ENCODE assay signal across 1 cellular context in the genomic region with DNA sequence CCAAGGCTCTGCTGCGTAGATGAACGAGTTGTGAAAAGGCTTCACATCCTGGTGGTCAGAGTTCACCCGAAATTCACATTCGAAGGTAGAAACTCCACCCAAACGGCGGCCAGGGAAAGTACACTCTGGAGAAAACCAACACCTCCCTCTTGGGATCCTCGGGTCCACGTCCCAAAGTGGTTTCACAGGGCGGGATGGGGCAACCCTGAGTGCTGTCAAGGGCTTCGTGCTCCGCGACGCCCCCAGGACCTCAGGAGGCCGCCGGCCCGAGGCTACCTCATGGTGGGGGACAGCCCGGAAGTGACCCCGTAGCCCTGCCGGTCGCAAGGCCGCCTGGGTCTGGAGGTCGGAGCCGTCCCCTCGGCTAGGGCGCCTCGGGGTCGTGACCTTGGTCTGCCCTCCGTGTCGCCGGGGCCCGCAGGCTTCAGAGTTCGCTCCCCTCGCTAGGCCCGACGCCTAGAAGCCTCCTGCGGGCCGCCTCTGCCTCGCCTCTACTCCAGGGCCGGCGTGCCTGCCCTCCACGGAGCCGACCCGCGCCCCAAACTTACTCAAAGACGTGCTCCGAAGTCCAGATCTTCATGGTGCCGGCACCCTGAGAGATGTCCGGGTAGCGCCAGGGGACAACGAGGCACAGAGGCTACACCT.
TF ChIP-seq lines count a peak whose summit lies in the region.

A gene (minus strand): TSS at position 636 of the 645 bp plus-strand sequence. CDS start 56 bp downstream, at position 580.

TF ChIP-seq in K562, 482 proteins besides CTCF, POLR2A, EP300 and RAD21 (continued from another document and continues in another):
- TF ChIP-seq, protein P1, sequence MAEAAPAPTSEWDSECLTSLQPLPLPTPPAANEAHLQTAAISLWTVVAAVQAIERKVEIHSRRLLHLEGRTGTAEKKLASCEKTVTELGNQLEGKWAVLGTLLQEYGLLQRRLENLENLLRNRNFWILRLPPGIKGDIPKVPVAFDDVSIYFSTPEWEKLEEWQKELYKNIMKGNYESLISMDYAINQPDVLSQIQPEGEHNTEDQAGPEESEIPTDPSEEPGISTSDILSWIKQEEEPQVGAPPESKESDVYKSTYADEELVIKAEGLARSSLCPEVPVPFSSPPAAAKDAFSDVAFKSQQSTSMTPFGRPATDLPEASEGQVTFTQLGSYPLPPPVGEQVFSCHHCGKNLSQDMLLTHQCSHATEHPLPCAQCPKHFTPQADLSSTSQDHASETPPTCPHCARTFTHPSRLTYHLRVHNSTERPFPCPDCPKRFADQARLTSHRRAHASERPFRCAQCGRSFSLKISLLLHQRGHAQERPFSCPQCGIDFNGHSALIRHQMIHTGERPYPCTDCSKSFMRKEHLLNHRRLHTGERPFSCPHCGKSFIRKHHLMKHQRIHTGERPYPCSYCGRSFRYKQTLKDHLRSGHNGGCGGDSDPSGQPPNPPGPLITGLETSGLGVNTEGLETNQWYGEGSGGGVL (CRISPR knock-in tag; IDR thresholded peaks at IDR 0.05): no peak
- TF ChIP-seq NUFIP1 (IDR thresholded peaks at IDR 0.05; ENCODE audit: partially characterized antibody): no peak
- no peak for TF ChIP-seq ZNF239 (CRISPR knock-in tag; IDR thresholded peaks at IDR 0.05)
- TF ChIP-seq, protein P2, sequence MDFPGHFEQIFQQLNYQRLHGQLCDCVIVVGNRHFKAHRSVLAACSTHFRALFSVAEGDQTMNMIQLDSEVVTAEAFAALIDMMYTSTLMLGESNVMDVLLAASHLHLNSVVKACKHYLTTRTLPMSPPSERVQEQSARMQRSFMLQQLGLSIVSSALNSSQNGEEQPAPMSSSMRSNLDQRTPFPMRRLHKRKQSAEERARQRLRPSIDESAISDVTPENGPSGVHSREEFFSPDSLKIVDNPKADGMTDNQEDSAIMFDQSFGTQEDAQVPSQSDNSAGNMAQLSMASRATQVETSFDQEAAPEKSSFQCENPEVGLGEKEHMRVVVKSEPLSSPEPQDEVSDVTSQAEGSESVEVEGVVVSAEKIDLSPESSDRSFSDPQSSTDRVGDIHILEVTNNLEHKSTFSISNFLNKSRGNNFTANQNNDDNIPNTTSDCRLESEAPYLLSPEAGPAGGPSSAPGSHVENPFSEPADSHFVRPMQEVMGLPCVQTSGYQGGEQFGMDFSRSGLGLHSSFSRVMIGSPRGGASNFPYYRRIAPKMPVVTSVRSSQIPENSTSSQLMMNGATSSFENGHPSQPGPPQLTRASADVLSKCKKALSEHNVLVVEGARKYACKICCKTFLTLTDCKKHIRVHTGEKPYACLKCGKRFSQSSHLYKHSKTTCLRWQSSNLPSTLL (IDR thresholded peaks at IDR 0.05): no peak
- TF ChIP-seq SIRT6 (IDR thresholded peaks at IDR 0.05; ENCODE audit: low read depth, low read length): no peak
- no peak for TF ChIP-seq ZNF253 (CRISPR knock-in tag; conservative IDR thresholded peaks at IDR 0.05)
- TF ChIP-seq, protein P3, sequence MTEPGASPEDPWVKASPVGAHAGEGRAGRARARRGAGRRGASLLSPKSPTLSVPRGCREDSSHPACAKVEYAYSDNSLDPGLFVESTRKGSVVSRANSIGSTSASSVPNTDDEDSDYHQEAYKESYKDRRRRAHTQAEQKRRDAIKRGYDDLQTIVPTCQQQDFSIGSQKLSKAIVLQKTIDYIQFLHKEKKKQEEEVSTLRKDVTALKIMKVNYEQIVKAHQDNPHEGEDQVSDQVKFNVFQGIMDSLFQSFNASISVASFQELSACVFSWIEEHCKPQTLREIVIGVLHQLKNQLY (CRISPR knock-in tag; conservative IDR thresholded peaks at IDR 0.05): no peak
- TF ChIP-seq, protein P4, sequence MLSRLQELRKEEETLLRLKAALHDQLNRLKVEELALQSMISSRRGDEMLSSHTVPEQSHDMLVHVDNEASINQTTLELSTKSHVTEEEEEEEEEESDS (CRISPR knock-in tag; IDR thresholded peaks at IDR 0.05): no peak
- TF ChIP-seq ZFP36 (IDR thresholded peaks at IDR 0.05; ENCODE audit: low read depth, low read length, partially characterized antibody): peak; percentile 59
- no peak for TF ChIP-seq ZNF79 (CRISPR knock-in tag; IDR thresholded peaks at IDR 0.05; ENCODE audit: low read depth)
- no peak for TF ChIP-seq DACH1 (IDR thresholded peaks at IDR 0.05; ENCODE audit: partially characterized antibody)
- TF ChIP-seq, protein P5, sequence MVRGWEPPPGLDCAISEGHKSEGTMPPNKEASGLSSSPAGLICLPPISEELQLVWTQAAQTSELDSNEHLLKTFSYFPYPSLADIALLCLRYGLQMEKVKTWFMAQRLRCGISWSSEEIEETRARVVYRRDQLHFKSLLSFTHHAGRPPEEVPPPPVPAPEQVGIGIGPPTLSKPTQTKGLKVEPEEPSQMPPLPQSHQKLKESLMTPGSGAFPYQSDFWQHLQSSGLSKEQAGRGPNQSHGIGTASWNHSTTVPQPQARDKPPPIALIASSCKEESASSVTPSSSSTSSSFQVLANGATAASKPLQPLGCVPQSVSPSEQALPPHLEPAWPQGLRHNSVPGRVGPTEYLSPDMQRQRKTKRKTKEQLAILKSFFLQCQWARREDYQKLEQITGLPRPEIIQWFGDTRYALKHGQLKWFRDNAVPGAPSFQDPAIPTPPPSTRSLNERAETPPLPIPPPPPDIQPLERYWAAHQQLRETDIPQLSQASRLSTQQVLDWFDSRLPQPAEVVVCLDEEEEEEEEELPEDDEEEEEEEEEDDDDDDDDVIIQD (CRISPR knock-in tag; IDR thresholded peaks at IDR 0.05): no peak
- TF ChIP-seq, protein P6, sequence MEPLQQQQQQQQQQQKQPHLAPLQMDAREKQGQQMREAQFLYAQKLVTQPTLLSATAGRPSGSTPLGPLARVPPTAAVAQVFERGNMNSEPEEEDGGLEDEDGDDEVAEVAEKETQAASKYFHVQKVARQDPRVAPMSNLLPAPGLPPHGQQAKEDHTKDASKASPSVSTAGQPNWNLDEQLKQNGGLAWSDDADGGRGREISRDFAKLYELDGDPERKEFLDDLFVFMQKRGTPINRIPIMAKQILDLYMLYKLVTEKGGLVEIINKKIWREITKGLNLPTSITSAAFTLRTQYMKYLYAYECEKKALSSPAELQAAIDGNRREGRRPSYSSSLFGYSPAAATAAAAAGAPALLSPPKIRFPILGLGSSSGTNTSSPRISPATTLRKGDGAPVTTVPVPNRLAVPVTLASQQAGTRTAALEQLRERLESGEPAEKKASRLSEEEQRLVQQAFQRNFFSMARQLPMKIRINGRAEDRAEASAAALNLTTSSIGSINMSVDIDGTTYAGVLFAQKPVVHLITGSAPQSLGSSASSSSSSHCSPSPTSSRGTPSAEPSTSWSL (CRISPR knock-in tag; IDR thresholded peaks at IDR 0.05; ENCODE audit: borderline replicate concordance): no peak
- no peak; the same call in 1 of the 2 replicates for TF ChIP-seq POLR2H (tag; IDR thresholded peaks at IDR 0.05; ENCODE audit: low read depth)
- no peak for TF ChIP-seq ZNF124 (CRISPR knock-in tag; IDR thresholded peaks at IDR 0.05)
- TF ChIP-seq ZKSCAN3 (CRISPR knock-in tag; IDR thresholded peaks at IDR 0.05): no peak
- no peak for TF ChIP-seq TAF9B (IDR thresholded peaks at IDR 0.05; ENCODE audit: partially characterized antibody)
- TF ChIP-seq, protein P7, sequence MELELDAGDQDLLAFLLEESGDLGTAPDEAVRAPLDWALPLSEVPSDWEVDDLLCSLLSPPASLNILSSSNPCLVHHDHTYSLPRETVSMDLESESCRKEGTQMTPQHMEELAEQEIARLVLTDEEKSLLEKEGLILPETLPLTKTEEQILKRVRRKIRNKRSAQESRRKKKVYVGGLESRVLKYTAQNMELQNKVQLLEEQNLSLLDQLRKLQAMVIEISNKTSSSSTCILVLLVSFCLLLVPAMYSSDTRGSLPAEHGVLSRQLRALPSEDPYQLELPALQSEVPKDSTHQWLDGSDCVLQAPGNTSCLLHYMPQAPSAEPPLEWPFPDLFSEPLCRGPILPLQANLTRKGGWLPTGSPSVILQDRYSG (tag; conservative IDR thresholded peaks at IDR 0.05; ENCODE audit: low read depth): peak; percentile 33; the same call in 1 of the 2 replicates
- no peak for TF ChIP-seq SMAD2 (IDR thresholded peaks at IDR 0.05; ENCODE audit: low read depth, low read length)
- TF ChIP-seq NCOA2 (IDR thresholded peaks at IDR 0.05; ENCODE audit: partially characterized antibody in 2 of 2): no peak
- TF ChIP-seq CBFB (CRISPR knock-in tag; IDR thresholded peaks at IDR 0.05): no peak
- TF ChIP-seq, protein P8, sequence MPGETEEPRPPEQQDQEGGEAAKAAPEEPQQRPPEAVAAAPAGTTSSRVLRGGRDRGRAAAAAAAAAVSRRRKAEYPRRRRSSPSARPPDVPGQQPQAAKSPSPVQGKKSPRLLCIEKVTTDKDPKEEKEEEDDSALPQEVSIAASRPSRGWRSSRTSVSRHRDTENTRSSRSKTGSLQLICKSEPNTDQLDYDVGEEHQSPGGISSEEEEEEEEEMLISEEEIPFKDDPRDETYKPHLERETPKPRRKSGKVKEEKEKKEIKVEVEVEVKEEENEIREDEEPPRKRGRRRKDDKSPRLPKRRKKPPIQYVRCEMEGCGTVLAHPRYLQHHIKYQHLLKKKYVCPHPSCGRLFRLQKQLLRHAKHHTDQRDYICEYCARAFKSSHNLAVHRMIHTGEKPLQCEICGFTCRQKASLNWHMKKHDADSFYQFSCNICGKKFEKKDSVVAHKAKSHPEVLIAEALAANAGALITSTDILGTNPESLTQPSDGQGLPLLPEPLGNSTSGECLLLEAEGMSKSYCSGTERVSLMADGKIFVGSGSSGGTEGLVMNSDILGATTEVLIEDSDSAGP (CRISPR knock-in tag; IDR thresholded peaks at IDR 0.05): no peak
- TF ChIP-seq TAF15 (IDR thresholded peaks at IDR 0.05; ENCODE audit: low read depth, low read length): no peak
- TF ChIP-seq, protein P9, sequence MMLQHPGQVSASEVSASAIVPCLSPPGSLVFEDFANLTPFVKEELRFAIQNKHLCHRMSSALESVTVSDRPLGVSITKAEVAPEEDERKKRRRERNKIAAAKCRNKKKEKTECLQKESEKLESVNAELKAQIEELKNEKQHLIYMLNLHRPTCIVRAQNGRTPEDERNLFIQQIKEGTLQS (IDR thresholded peaks at IDR 0.05): no peak
- TF ChIP-seq, protein P9 (CRISPR knock-in tag; conservative IDR thresholded peaks at IDR 0.05): no peak
- peak; percentile 80 for TF ChIP-seq PHF8 (IDR thresholded peaks at IDR 0.05; ENCODE audit: borderline replicate concordance, low read length)
- TF ChIP-seq ZNF24 (IDR thresholded peaks at IDR 0.05): no peak
- TF ChIP-seq, protein P10, sequence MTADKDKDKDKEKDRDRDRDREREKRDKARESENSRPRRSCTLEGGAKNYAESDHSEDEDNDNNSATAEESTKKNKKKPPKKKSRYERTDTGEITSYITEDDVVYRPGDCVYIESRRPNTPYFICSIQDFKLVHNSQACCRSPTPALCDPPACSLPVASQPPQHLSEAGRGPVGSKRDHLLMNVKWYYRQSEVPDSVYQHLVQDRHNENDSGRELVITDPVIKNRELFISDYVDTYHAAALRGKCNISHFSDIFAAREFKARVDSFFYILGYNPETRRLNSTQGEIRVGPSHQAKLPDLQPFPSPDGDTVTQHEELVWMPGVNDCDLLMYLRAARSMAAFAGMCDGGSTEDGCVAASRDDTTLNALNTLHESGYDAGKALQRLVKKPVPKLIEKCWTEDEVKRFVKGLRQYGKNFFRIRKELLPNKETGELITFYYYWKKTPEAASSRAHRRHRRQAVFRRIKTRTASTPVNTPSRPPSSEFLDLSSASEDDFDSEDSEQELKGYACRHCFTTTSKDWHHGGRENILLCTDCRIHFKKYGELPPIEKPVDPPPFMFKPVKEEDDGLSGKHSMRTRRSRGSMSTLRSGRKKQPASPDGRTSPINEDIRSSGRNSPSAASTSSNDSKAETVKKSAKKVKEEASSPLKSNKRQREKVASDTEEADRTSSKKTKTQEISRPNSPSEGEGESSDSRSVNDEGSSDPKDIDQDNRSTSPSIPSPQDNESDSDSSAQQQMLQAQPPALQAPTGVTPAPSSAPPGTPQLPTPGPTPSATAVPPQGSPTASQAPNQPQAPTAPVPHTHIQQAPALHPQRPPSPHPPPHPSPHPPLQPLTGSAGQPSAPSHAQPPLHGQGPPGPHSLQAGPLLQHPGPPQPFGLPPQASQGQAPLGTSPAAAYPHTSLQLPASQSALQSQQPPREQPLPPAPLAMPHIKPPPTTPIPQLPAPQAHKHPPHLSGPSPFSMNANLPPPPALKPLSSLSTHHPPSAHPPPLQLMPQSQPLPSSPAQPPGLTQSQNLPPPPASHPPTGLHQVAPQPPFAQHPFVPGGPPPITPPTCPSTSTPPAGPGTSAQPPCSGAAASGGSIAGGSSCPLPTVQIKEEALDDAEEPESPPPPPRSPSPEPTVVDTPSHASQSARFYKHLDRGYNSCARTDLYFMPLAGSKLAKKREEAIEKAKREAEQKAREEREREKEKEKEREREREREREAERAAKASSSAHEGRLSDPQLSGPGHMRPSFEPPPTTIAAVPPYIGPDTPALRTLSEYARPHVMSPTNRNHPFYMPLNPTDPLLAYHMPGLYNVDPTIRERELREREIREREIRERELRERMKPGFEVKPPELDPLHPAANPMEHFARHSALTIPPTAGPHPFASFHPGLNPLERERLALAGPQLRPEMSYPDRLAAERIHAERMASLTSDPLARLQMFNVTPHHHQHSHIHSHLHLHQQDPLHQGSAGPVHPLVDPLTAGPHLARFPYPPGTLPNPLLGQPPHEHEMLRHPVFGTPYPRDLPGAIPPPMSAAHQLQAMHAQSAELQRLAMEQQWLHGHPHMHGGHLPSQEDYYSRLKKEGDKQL (CRISPR knock-in tag; IDR thresholded peaks at IDR 0.05; ENCODE audit: borderline replicate concordance): no peak
- TF ChIP-seq ZNF3 (CRISPR knock-in tag; IDR thresholded peaks at IDR 0.05): no peak
- TF ChIP-seq, protein P11, sequence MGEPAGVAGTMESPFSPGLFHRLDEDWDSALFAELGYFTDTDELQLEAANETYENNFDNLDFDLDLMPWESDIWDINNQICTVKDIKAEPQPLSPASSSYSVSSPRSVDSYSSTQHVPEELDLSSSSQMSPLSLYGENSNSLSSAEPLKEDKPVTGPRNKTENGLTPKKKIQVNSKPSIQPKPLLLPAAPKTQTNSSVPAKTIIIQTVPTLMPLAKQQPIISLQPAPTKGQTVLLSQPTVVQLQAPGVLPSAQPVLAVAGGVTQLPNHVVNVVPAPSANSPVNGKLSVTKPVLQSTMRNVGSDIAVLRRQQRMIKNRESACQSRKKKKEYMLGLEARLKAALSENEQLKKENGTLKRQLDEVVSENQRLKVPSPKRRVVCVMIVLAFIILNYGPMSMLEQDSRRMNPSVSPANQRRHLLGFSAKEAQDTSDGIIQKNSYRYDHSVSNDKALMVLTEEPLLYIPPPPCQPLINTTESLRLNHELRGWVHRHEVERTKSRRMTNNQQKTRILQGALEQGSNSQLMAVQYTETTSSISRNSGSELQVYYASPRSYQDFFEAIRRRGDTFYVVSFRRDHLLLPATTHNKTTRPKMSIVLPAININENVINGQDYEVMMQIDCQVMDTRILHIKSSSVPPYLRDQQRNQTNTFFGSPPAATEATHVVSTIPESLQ (CRISPR knock-in tag; IDR thresholded peaks at IDR 0.05): peak; percentile 93; the same call in 1 of the 2 replicates
- no peak for TF ChIP-seq TCFL5 (CRISPR knock-in tag; conservative IDR thresholded peaks at IDR 0.05)
- no peak for TF ChIP-seq GTF2A2 (tag; IDR thresholded peaks at IDR 0.05)
- TF ChIP-seq RAD51 (IDR thresholded peaks at IDR 0.05; ENCODE audit: borderline replicate concordance, low read depth): no peak
- no peak; the same call in 1 of the 2 replicates for TF ChIP-seq ZNF121 (CRISPR knock-in tag; conservative IDR thresholded peaks at IDR 0.05)
- no peak for TF ChIP-seq ZNF347 (CRISPR knock-in tag; IDR thresholded peaks at IDR 0.05; ENCODE audit: low read depth)
- TF ChIP-seq TCF7 (IDR thresholded peaks at IDR 0.05; ENCODE audit: borderline replicate concordance): no peak
- TF ChIP-seq ZNF561 (CRISPR knock-in tag; conservative IDR thresholded peaks at IDR 0.05): no peak; the same call in 1 of the 2 replicates
- no peak for TF ChIP-seq PHTF2 (CRISPR knock-in tag; IDR thresholded peaks at IDR 0.05)
- TF ChIP-seq BRCA1 (IDR thresholded peaks at IDR 0.05): no peak
- TF ChIP-seq BRCA1 (CRISPR knock-in tag; IDR thresholded peaks at IDR 0.05): no peak
